8 cellular contexts compared by ENCODE assay signal in the genomic region with DNA sequence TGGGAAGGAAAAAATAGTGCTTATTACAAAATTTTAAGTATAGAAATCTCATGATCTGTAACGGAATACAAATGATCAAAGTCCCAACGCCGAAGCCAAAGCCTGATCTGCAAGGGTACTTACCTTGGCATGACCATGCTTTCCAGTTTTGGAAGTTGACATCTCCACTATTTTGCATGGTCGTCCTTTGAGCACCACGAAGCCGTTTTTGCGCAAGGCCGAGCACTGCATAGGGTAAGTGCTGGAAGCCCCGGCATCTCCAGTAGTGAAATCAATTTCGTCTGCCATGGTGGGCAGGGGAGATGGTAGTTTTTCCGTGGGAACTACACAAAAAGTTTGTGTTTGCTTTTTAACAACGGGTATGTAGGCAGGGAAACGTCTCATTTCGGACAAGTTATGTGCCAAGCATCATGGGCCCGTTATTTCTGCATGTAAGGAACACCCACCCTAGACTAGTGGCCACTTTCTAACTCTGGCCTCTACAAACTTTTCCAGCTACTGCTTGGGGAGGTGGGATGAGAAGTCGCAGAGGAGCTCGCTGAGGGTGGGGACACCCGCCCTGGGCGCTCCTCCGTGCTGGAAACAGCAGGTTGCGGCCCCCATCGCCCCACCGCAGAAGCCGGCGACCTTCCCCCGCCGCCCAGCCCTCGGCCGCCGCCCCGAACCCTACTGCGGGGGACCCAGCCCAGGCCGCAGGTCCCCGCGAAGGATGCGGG. TPM values are rescaled to one million over a fixed set of nuclear protein-coding genes. Genes with fewer than 3 reads are reported as not detected.
DNase-seq lines count a peak whose midpoint lies in the region; FAIRE-seq and TF ChIP-seq lines count a peak whose summit lies in the region.

No MANE protein-coding gene starts in this region.

- peak overlapping the region; percentile 21 for H3K27ac ChIP-seq in brain microvascular endothelial cell
- H3K27ac ChIP-seq in subcutaneous abdominal adipose tissue (ENCODE audit: low read depth, low read length) = peak overlapping the region; percentile 9

- no peak for FAIRE-seq in GM12892 (lab: Jason Lieb, UNC)

- H3K9me3 ChIP-seq in MG63 (peaks cover 18% of the 10 kb centered on the region), subcutaneous abdominal adipose tissue (ENCODE audit: control insufficient read depth in 5 of 5, low read length in 5 of 5) (peaks cover 3 to 24% (median 19%) of the 10 kb centered on the region in 5 donors)

- H3K4me3 ChIP-seq in MG63 (peak overlapping the region; percentile 87), brain microvascular endothelial cell (ENCODE audit: low read depth, low read length) (peak overlapping the region; percentile 79), kidney epithelial cell (ENCODE audit: low read depth, low read length) (peak overlapping the region; percentile 64), subcutaneous abdominal adipose tissue (ENCODE audit: low read depth in 1 of 5, low read length in 5 of 5) (peak overlapping the region; percentile 63 to 83 (median 80))

- in situ Hi-C loops in brain microvascular endothelial cell (cut with HindIII; ENCODE audit: low pct_ligation_motif_present, low sequenced_read_pairs) = no loop called here

- no peaks in the 10 kb centered on the region for H3K27me3 ChIP-seq in MG63
- H3K27me3 ChIP-seq in brain microvascular endothelial cell (replicated peaks) = no peaks in the 10 kb centered on the region
- no peaks in the 10 kb centered on the region for H3K27me3 ChIP-seq in kidney epithelial cell (ENCODE audit: control insufficient read depth, insufficient read depth, low read length)
- H3K27me3 ChIP-seq in subcutaneous abdominal adipose tissue (ENCODE audit: control insufficient read depth in 5 of 5, insufficient read depth in 4 of 5, low read length in 5 of 5) = no peaks in the 10 kb centered on the region

- DNase-seq in activated CD4-positive, alpha-beta T cell treated with anti-CD3 and anti-CD28 coated beads for 1 hour = peak; percentile 10
- DNase-seq in activated CD4-positive, alpha-beta T cell treated with anti-CD3 and anti-CD28 coated beads, Interleukin-2, amount 50 U/mL, for 1 hour = no peak
- peak; percentile 31 for DNase-seq in MG63
- peak; percentile 11 for DNase-seq in brain microvascular endothelial cell
- DNase-seq in kidney epithelial cell (ENCODE audit: low read depth) = no peak
- no peak for DNase-seq in stimulated activated CD4-positive, alpha-beta T cell treated with anti-CD3 and anti-CD28 coated beads, Interleukin-15, amount 100 ng/mL, for 24 hours
- no peak for DNase-seq in GM12892 (ENCODE audit: insufficient read length)

- H3K36me3 ChIP-seq in MG63 = peaks cover 17% of the 10 kb centered on the region
- no peaks in the 10 kb centered on the region for H3K36me3 ChIP-seq in brain microvascular endothelial cell (replicated peaks)
- H3K36me3 ChIP-seq in kidney epithelial cell (ENCODE audit: control insufficient read depth, insufficient read depth, low read length) = no peaks in the 10 kb centered on the region
- H3K36me3 ChIP-seq in subcutaneous abdominal adipose tissue (ENCODE audit: control insufficient read depth in 5 of 5, insufficient read depth in 5 of 5, low read length in 5 of 5) = no peaks in the 10 kb centered on the region

- TF ChIP-seq CTCF in brain microvascular endothelial cell (IDR thresholded peaks at IDR 0.05; ENCODE audit: low read depth, low read length, missing control alignments) (peak; percentile 15), kidney epithelial cell (IDR thresholded peaks at IDR 0.05; ENCODE audit: insufficient read depth, low read length, poor library complexity, severe bottlenecking) (no peak)

- no peak for TF ChIP-seq POLR2A in GM12892 (IDR thresholded peaks at IDR 0.05; ENCODE audit: low read depth, low read length)

- H3K4me1 ChIP-seq in subcutaneous abdominal adipose tissue (ENCODE audit: control insufficient read depth in 5 of 5, insufficient read depth in 5 of 5, low read length in 5 of 5) = peaks cover 2 to 24% (median 15%) of the 10 kb centered on the region in 5 donors

- peak overlapping the region in 4 of 5 donors; percentile 39 to 82 (median 75) for H3K9ac ChIP-seq in subcutaneous abdominal adipose tissue (ENCODE audit: low read length in 5 of 5)

RNA-seq across cellular contexts. Expression of a gene that starts 0.8 kb away (rescaled TPM):
- total RNA-seq in MG63 (2014; rRNA removed; shearing (Covaris generic); ENCODE audit: low replicate concordance) = 15.4 and 25.1 TPM in 2 replicates
- 4.1 and 6.2 TPM in 2 replicates for total RNA-seq in kidney epithelial cell
- polyA plus RNA-seq in GM12892 (2012; ENCODE audit: missing spikeins) = 1.5 TPM

RNA-seq across cellular contexts. Expression of a gene that starts 37.7 kb away (rescaled TPM):
- total RNA-seq in MG63 (2014; rRNA removed; shearing (Covaris generic); ENCODE audit: low replicate concordance) = 249 and 594 TPM in 2 replicates
- 323 and 350 TPM in 2 replicates for total RNA-seq in kidney epithelial cell
- polyA plus RNA-seq in GM12892 (2012; ENCODE audit: missing spikeins) = 675 TPM

Comparison
In these comparisons a context has a peak if more than half of its experiments do, and no peak if none do; other contexts are left out.
1. DNase-seq: peak in activated CD4-positive, alpha-beta T cell treated with anti-CD3 and anti-CD28 coated beads for 1 hour (single experiment), MG63 (single experiment) and brain microvascular endothelial cell (single experiment); none in activated CD4-positive, alpha-beta T cell treated with anti-CD3 and anti-CD28 coated beads, Interleukin-2, amount 50 U/mL, for 1 hour (single experiment), kidney epithelial cell (single experiment), stimulated activated CD4-positive, alpha-beta T cell treated with anti-CD3 and anti-CD28 coated beads, Interleukin-15, amount 100 ng/mL, for 24 hours (single experiment) and GM12892 (single experiment).
2. Peak in every context shown above with its lines, with median percentiles within 50 percentile points of each other: H3K4me3 ChIP-seq.